Comparison of ENCODE assay signal across 1 cellular context in the genomic region with DNA sequence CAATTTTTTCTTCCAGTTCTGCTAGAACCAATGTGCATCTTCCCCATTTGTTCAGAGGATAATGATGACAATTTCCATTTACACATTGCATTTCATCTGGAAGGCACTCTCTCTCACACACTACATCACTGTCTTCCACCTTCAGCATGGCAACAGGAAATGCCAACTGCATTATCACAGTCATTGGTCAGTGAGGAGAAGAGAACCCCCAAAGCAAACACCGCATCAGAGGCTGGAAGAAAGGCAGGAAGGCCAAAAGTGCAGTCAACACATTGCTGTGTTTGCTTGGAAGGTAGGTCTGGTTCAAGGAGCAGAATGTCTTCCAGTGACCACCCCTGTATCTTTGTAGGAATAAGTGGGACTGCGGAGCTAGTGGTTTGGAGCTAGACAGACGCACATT.
A peak's percentile ranks its signal among the peaks of the same experiment; 100 is the strongest.
TF ChIP-seq lines count a peak whose summit lies in the region.

No MANE protein-coding gene starts in this region.

TF ChIP-seq in HepG2, 621 proteins besides CTCF, POLR2A, EP300 and RAD21 (continued from another document):
- no peak for TF ChIP-seq ZFP62 (CRISPR knock-in tag; IDR thresholded peaks at IDR 0.05)
- peak; percentile 51; the same call in 1 of the 2 replicates for TF ChIP-seq CREM (IDR thresholded peaks at IDR 0.05)
- TF ChIP-seq CREM (CRISPR knock-in tag; IDR thresholded peaks at IDR 0.05), result no peak
- TF ChIP-seq NCOA2 (CRISPR knock-in tag; IDR thresholded peaks at IDR 0.05), result peak; percentile 45; the same call in 1 of the 2 replicates
- TF ChIP-seq ELF3 (CRISPR knock-in tag; IDR thresholded peaks at IDR 0.05), result peak; percentile 56; the same call in 1 of the 2 replicates
- no peak for TF ChIP-seq ZNF225 (CRISPR knock-in tag; IDR thresholded peaks at IDR 0.05)
- TF ChIP-seq, protein P1, sequence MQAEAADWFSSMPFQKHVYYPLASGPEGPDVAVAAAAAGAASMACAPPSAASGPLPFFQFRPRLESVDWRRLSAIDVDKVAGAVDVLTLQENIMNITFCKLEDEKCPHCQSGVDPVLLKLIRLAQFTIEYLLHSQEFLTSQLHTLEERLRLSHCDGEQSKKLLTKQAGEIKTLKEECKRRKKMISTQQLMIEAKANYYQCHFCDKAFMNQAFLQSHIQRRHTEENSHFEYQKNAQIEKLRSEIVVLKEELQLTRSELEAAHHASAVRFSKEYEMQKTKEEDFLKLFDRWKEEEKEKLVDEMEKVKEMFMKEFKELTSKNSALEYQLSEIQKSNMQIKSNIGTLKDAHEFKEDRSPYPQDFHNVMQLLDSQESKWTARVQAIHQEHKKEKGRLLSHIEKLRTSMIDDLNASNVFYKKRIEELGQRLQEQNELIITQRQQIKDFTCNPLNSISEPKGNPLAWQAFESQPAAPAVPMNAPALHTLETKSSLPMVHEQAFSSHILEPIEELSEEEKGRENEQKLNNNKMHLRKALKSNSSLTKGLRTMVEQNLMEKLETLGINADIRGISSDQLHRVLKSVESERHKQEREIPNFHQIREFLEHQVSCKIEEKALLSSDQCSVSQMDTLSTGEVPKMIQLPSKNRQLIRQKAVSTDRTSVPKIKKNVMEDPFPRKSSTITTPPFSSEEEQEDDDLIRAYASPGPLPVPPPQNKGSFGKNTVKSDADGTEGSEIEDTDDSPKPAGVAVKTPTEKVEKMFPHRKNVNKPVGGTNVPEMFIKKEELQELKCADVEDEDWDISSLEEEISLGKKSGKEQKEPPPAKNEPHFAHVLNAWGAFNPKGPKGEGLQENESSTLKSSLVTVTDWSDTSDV (CRISPR knock-in tag; IDR thresholded peaks at IDR 0.05), result no peak
- peak; percentile 98 for TF ChIP-seq RFX5 (IDR thresholded peaks at IDR 0.05; ENCODE audit: low read depth, low read length)
- TF ChIP-seq NFIC (IDR thresholded peaks at IDR 0.05; ENCODE audit: low read length), result no peak
- TF ChIP-seq KLF12 (CRISPR knock-in tag; IDR thresholded peaks at IDR 0.05; ENCODE audit: borderline replicate concordance), result no peak
- TF ChIP-seq ZNF205 (CRISPR knock-in tag; IDR thresholded peaks at IDR 0.05), result no peak
- TF ChIP-seq, protein P2, sequence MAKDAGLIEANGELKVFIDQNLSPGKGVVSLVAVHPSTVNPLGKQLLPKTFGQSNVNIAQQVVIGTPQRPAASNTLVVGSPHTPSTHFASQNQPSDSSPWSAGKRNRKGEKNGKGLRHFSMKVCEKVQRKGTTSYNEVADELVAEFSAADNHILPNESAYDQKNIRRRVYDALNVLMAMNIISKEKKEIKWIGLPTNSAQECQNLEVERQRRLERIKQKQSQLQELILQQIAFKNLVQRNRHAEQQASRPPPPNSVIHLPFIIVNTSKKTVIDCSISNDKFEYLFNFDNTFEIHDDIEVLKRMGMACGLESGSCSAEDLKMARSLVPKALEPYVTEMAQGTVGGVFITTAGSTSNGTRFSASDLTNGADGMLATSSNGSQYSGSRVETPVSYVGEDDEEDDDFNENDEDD (CRISPR knock-in tag; IDR thresholded peaks at IDR 0.05; ENCODE audit: borderline replicate concordance), result no peak
- TF ChIP-seq, protein P3, sequence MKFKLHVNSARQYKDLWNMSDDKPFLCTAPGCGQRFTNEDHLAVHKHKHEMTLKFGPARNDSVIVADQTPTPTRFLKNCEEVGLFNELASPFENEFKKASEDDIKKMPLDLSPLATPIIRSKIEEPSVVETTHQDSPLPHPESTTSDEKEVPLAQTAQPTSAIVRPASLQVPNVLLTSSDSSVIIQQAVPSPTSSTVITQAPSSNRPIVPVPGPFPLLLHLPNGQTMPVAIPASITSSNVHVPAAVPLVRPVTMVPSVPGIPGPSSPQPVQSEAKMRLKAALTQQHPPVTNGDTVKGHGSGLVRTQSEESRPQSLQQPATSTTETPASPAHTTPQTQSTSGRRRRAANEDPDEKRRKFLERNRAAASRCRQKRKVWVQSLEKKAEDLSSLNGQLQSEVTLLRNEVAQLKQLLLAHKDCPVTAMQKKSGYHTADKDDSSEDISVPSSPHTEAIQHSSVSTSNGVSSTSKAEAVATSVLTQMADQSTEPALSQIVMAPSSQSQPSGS (CRISPR knock-in tag; IDR thresholded peaks at IDR 0.05), result 0 out of 2 replicates have a peak, but pooled peaks have one; percentile 33
- TF ChIP-seq CEBPG (CRISPR knock-in tag; IDR thresholded peaks at IDR 0.05), result no peak
- TF ChIP-seq ZNF510 (CRISPR knock-in tag; IDR thresholded peaks at IDR 0.05; ENCODE audit: low read depth), result no peak
- TF ChIP-seq, protein P4, sequence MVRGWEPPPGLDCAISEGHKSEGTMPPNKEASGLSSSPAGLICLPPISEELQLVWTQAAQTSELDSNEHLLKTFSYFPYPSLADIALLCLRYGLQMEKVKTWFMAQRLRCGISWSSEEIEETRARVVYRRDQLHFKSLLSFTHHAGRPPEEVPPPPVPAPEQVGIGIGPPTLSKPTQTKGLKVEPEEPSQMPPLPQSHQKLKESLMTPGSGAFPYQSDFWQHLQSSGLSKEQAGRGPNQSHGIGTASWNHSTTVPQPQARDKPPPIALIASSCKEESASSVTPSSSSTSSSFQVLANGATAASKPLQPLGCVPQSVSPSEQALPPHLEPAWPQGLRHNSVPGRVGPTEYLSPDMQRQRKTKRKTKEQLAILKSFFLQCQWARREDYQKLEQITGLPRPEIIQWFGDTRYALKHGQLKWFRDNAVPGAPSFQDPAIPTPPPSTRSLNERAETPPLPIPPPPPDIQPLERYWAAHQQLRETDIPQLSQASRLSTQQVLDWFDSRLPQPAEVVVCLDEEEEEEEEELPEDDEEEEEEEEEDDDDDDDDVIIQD (CRISPR knock-in tag; IDR thresholded peaks at IDR 0.05; ENCODE audit: low read depth), result peak; percentile 81
- no peak for TF ChIP-seq FOXP1 (IDR thresholded peaks at IDR 0.05)
- TF ChIP-seq FOXP1 (CRISPR knock-in tag; IDR thresholded peaks at IDR 0.05), result peak; percentile 48; the same call in 1 of the 2 replicates
- no peak for TF ChIP-seq PHF20 (CRISPR knock-in tag; IDR thresholded peaks at IDR 0.05)
- no peak for TF ChIP-seq MZF1 (CRISPR knock-in tag; IDR thresholded peaks at IDR 0.05; ENCODE audit: borderline replicate concordance)
- TF ChIP-seq NFYB (CRISPR knock-in tag; IDR thresholded peaks at IDR 0.05), result peak; percentile 58
- no peak for TF ChIP-seq ZNF720 (CRISPR knock-in tag; IDR thresholded peaks at IDR 0.05)
- TF ChIP-seq ESRRA (CRISPR knock-in tag; IDR thresholded peaks at IDR 0.05; ENCODE audit: low read depth), result no peak
- no peak for TF ChIP-seq HNRNPLL (IDR thresholded peaks at IDR 0.05; ENCODE audit: low read depth, low read length, poor library complexity, severe bottlenecking)
- no peak for TF ChIP-seq EZH2 (conservative IDR thresholded peaks at IDR 0.05; ENCODE audit: low read depth, low read length)
- TF ChIP-seq POGZ (CRISPR knock-in tag; IDR thresholded peaks at IDR 0.05), result peak; percentile 78
- TF ChIP-seq, protein P5, sequence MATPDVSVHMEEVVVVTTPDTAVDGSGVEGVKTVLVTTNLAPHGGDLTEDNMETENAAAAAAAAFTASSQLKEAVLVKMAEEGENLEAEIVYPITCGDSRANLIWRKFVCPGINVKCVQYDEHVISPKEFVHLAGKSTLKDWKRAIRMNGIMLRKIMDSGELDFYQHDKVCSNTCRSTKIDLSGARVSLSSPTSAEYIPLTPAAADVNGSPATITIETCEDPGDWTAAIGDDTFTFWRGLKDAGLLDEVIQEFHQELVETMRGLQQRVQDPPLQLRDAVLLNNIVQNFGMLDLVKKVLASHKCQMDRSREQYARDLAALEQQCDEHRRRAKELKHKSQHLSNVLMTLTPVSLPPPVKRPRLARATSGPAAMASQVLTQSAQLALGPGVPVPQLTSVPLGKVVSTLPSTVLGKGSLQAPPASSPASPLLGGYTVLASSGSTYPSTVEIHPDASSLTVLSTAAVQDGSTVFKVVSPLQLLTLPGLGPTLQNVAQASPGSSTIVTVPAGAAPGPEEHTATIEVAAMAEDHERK (CRISPR knock-in tag; IDR thresholded peaks at IDR 0.05; ENCODE audit: low read depth), result no peak
- no peak for TF ChIP-seq ARNT (IDR thresholded peaks at IDR 0.05)
- peak; percentile 75 for TF ChIP-seq ZMYM4 (CRISPR knock-in tag; IDR thresholded peaks at IDR 0.05)
- TF ChIP-seq, protein P6, sequence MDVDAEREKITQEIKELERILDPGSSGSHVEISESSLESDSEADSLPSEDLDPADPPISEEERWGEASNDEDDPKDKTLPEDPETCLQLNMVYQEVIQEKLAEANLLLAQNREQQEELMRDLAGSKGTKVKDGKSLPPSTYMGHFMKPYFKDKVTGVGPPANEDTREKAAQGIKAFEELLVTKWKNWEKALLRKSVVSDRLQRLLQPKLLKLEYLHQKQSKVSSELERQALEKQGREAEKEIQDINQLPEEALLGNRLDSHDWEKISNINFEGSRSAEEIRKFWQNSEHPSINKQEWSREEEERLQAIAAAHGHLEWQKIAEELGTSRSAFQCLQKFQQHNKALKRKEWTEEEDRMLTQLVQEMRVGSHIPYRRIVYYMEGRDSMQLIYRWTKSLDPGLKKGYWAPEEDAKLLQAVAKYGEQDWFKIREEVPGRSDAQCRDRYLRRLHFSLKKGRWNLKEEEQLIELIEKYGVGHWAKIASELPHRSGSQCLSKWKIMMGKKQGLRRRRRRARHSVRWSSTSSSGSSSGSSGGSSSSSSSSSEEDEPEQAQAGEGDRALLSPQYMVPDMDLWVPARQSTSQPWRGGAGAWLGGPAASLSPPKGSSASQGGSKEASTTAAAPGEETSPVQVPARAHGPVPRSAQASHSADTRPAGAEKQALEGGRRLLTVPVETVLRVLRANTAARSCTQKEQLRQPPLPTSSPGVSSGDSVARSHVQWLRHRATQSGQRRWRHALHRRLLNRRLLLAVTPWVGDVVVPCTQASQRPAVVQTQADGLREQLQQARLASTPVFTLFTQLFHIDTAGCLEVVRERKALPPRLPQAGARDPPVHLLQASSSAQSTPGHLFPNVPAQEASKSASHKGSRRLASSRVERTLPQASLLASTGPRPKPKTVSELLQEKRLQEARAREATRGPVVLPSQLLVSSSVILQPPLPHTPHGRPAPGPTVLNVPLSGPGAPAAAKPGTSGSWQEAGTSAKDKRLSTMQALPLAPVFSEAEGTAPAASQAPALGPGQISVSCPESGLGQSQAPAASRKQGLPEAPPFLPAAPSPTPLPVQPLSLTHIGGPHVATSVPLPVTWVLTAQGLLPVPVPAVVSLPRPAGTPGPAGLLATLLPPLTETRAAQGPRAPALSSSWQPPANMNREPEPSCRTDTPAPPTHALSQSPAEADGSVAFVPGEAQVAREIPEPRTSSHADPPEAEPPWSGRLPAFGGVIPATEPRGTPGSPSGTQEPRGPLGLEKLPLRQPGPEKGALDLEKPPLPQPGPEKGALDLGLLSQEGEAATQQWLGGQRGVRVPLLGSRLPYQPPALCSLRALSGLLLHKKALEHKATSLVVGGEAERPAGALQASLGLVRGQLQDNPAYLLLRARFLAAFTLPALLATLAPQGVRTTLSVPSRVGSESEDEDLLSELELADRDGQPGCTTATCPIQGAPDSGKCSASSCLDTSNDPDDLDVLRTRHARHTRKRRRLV (CRISPR knock-in tag; IDR thresholded peaks at IDR 0.05), result no peak
- no peak for TF ChIP-seq GABPA (IDR thresholded peaks at IDR 0.05; ENCODE audit: low read depth, low read length)
- TF ChIP-seq GABPA (CRISPR knock-in tag; IDR thresholded peaks at IDR 0.05; ENCODE audit: low read depth), result peak; percentile 53
- peak; percentile 45; the same call in 1 of the 2 replicates for TF ChIP-seq ZNF644 (CRISPR knock-in tag; IDR thresholded peaks at IDR 0.05; ENCODE audit: low read depth)
- no peak for TF ChIP-seq ZNF615 (CRISPR knock-in tag; IDR thresholded peaks at IDR 0.05; ENCODE audit: borderline replicate concordance)
- no peak for TF ChIP-seq ZNF549 (CRISPR knock-in tag; IDR thresholded peaks at IDR 0.05)
- TF ChIP-seq HNF4A (CRISPR knock-in tag; IDR thresholded peaks at IDR 0.05), result peak; percentile 68
- TF ChIP-seq PCBP1 (IDR thresholded peaks at IDR 0.05; ENCODE audit: borderline replicate concordance, low read depth, low read length), result no peak
- no peak for TF ChIP-seq SMAD9 (CRISPR knock-in tag; IDR thresholded peaks at IDR 0.05)
